In the genomic region with DNA sequence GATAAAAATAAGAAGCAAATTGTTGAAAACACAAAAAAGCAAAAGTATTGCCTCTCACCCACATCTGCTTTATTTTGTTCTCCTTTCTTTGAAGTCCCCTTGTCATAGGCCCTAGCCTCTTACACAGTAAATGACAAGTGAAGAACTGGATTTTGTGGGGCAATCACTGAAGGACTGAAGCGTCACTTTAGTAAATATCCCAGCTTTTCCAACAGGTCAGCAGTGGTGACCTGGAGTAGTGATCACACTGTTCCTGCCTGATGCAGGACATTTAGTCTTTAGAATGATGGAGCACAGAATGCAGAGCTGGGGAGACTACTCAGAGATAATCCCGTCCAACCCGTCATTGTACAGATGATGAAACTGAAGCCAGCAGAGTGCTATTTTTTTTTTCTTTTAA, we compare ENCODE assay signal across 1 cellular context.
TF ChIP-seq lines count a peak whose summit lies in the region.

No MANE protein-coding gene starts in this region.

TF ChIP-seq in HepG2, 621 proteins besides CTCF, POLR2A, EP300 and RAD21 (continued from another document):
- TF ChIP-seq, protein P1, sequence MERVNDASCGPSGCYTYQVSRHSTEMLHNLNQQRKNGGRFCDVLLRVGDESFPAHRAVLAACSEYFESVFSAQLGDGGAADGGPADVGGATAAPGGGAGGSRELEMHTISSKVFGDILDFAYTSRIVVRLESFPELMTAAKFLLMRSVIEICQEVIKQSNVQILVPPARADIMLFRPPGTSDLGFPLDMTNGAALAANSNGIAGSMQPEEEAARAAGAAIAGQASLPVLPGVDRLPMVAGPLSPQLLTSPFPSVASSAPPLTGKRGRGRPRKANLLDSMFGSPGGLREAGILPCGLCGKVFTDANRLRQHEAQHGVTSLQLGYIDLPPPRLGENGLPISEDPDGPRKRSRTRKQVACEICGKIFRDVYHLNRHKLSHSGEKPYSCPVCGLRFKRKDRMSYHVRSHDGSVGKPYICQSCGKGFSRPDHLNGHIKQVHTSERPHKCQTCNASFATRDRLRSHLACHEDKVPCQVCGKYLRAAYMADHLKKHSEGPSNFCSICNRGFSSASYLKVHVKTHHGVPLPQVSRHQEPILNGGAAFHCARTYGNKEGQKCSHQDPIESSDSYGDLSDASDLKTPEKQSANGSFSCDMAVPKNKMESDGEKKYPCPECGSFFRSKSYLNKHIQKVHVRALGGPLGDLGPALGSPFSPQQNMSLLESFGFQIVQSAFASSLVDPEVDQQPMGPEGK (CRISPR knock-in tag; IDR thresholded peaks at IDR 0.05): 0 out of 2 replicates have a peak, but pooled peaks have one; percentile 2
- TF ChIP-seq, protein P2, sequence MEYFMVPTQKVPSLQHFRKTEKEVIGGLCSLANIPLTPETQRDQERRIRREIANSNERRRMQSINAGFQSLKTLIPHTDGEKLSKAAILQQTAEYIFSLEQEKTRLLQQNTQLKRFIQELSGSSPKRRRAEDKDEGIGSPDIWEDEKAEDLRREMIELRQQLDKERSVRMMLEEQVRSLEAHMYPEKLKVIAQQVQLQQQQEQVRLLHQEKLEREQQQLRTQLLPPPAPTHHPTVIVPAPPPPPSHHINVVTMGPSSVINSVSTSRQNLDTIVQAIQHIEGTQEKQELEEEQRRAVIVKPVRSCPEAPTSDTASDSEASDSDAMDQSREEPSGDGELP (IDR thresholded peaks at IDR 0.05; ENCODE audit: borderline replicate concordance, low read depth): no peak
- no peak for TF ChIP-seq POLR2G (IDR thresholded peaks at IDR 0.05; ENCODE audit: low read depth, low read length)
- no peak for TF ChIP-seq ZNF124 (CRISPR knock-in tag; IDR thresholded peaks at IDR 0.05)
- TF ChIP-seq ZNF205 (CRISPR knock-in tag; IDR thresholded peaks at IDR 0.05): 0 out of 2 replicates have a peak, but pooled peaks have one; percentile 6
- TF ChIP-seq AHDC1 (CRISPR knock-in tag; IDR thresholded peaks at IDR 0.05; ENCODE audit: borderline replicate concordance): no peak
- TF ChIP-seq ISL2 (CRISPR knock-in tag; IDR thresholded peaks at IDR 0.05): 0 out of 2 replicates have a peak, but pooled peaks have one; percentile 7
- TF ChIP-seq SNAPC4 (CRISPR knock-in tag; IDR thresholded peaks at IDR 0.05): no peak
- TF ChIP-seq FOXA3 (CRISPR knock-in tag; IDR thresholded peaks at IDR 0.05): peak; percentile 56
- TF ChIP-seq, protein P3, sequence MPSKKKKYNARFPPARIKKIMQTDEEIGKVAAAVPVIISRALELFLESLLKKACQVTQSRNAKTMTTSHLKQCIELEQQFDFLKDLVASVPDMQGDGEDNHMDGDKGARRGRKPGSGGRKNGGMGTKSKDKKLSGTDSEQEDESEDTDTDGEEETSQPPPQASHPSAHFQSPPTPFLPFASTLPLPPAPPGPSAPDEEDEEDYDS (CRISPR knock-in tag; IDR thresholded peaks at IDR 0.05): 0 out of 2 replicates have a peak, but pooled peaks have one; percentile 0
- TF ChIP-seq ZMAT5 (CRISPR knock-in tag; IDR thresholded peaks at IDR 0.05; ENCODE audit: borderline replicate concordance, low read depth): no peak
- no peak for TF ChIP-seq MAFG (CRISPR knock-in tag; IDR thresholded peaks at IDR 0.05)
- TF ChIP-seq TRAFD1 (CRISPR knock-in tag; IDR thresholded peaks at IDR 0.05; ENCODE audit: borderline replicate concordance): no peak
- 0 out of 2 replicates have a peak, but pooled peaks have one; percentile 32 for TF ChIP-seq MED1 (CRISPR knock-in tag; IDR thresholded peaks at IDR 0.05)
- TF ChIP-seq CEBPG (CRISPR knock-in tag; IDR thresholded peaks at IDR 0.05): peak; percentile 57
- no peak for TF ChIP-seq ETV5 (CRISPR knock-in tag; IDR thresholded peaks at IDR 0.05; ENCODE audit: borderline replicate concordance)
- TF ChIP-seq, protein P4, sequence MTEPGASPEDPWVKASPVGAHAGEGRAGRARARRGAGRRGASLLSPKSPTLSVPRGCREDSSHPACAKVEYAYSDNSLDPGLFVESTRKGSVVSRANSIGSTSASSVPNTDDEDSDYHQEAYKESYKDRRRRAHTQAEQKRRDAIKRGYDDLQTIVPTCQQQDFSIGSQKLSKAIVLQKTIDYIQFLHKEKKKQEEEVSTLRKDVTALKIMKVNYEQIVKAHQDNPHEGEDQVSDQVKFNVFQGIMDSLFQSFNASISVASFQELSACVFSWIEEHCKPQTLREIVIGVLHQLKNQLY (CRISPR knock-in tag; IDR thresholded peaks at IDR 0.05): 0 out of 2 replicates have a peak, but pooled peaks have one; percentile 48
- TF ChIP-seq HIVEP1 (CRISPR knock-in tag; IDR thresholded peaks at IDR 0.05): no peak
- TF ChIP-seq ZNF343 (CRISPR knock-in tag; IDR thresholded peaks at IDR 0.05): 0 out of 2 replicates have a peak, but pooled peaks have one; percentile 24
